Comparison of ENCODE assay signal across 1 cellular context in the genomic region with DNA sequence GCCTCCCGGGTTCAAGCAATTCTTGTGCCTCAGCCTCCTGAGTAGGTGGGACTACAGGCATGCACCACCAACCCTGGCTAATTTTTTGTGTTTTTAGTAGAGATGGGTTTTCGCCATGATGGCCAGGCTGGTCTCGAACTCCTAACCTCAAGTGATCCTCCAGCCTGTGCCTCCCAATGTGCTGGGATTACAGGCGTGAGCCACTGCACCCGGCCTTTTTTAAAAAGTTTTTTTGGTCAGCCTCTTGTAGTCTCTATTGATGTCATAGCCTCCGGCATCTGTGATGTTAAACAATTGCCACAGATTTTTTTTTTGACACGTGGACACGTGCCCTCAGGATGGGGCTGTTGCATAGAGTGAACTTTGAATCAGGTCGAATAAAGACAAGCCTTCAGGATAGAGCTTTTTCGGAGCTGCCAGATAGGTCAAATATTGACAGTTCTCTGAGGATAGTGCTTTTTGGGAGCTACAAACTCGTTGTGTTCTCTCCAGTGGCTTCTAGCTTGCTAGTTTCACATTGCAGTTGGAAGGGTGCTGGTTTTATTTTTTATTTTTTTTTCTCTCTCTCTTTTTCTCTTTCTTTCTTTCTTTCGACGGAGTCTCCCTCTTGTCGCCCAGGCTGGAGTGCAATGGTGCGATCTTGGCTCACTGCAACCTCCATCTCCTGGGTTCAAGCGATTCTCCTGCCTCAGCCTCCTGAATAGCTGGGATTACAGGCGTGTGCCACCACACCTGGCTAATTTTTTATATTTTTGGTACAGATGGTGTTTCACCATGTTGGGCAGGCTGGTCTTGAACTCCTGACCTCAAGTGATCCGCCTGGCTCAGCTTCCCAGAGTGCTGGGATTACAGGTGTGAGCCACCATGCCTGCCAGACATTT.
TF ChIP-seq lines count a peak whose summit lies in the region.
"Not testable (repeated sequence)": the region's sequence is repeated elsewhere in the genome, so short reads cannot be mapped to it uniquely, and the experiment has no call there.

No MANE protein-coding gene starts in this region.

TF ChIP-seq in HepG2, 621 proteins besides CTCF, POLR2A, EP300 and RAD21 (continued from another document and continues in another):
- TF ChIP-seq PRDM10 (CRISPR knock-in tag; IDR thresholded peaks at IDR 0.05; ENCODE audit: low read depth) (peak; percentile 61; the same call in 1 of the 2 replicates), ZFP91 (CRISPR knock-in tag; IDR thresholded peaks at IDR 0.05; ENCODE audit: borderline replicate concordance) (peak; percentile 20; the same call in 1 of the 2 replicates), CSRNP1 (CRISPR knock-in tag; IDR thresholded peaks at IDR 0.05) (0 out of 2 replicates have a peak, but pooled peaks have one; percentile 38), PHF21A (CRISPR knock-in tag; IDR thresholded peaks at IDR 0.05) (peak; percentile 99), CREB1 (IDR thresholded peaks at IDR 0.05) (peak; percentile 77), CREB1 (CRISPR knock-in tag; IDR thresholded peaks at IDR 0.05) (peak; percentile 91), KLF6 (CRISPR knock-in tag; IDR thresholded peaks at IDR 0.05) (peak; percentile 66; the same call in 1 of the 2 replicates), MIXL1 (CRISPR knock-in tag; IDR thresholded peaks at IDR 0.05) (peak; percentile 90), ZMYM2 (CRISPR knock-in tag; IDR thresholded peaks at IDR 0.05) (peak; percentile 94), ZNF652 (CRISPR knock-in tag; IDR thresholded peaks at IDR 0.05; ENCODE audit: borderline replicate concordance, low read depth) (peak; percentile 87), FOXP1 (IDR thresholded peaks at IDR 0.05) (peak; percentile 32; the same call in 1 of the 2 replicates), FOXP1 (CRISPR knock-in tag; IDR thresholded peaks at IDR 0.05) (peak; percentile 87), SMYD3 (CRISPR knock-in tag; IDR thresholded peaks at IDR 0.05) (peak; percentile 67; the same call in 1 of the 2 replicates), TBX3 (IDR thresholded peaks at IDR 0.05; ENCODE audit: borderline replicate concordance) (peak; percentile 86; the same call in 1 of the 2 replicates), KLF11 (CRISPR knock-in tag; IDR thresholded peaks at IDR 0.05) (peak; percentile 82; the same call in 1 of the 2 replicates), RAD51 (IDR thresholded peaks at IDR 0.05; ENCODE audit: borderline replicate concordance) (peak; percentile 32; the same call in 1 of the 2 replicates), FOSL2 (CRISPR knock-in tag; IDR thresholded peaks at IDR 0.05) (peak; percentile 77), THRA (CRISPR knock-in tag; IDR thresholded peaks at IDR 0.05; ENCODE audit: borderline replicate concordance) (peak; percentile 91), RXRA (CRISPR knock-in tag; IDR thresholded peaks at IDR 0.05) (peak; percentile 59; the same call in 1 of the 2 replicates), DR1 (CRISPR knock-in tag; IDR thresholded peaks at IDR 0.05) (peak; percentile 28; the same call in 1 of the 2 replicates), MED8 (CRISPR knock-in tag; IDR thresholded peaks at IDR 0.05; ENCODE audit: insufficient replicate concordance) (peak; percentile 55), SOX5 (CRISPR knock-in tag; IDR thresholded peaks at IDR 0.05; ENCODE audit: borderline replicate concordance) (peak; percentile 100), ZNF557 (CRISPR knock-in tag; IDR thresholded peaks at IDR 0.05) (peak; percentile 89; the same call in 1 of the 2 replicates), CREM (IDR thresholded peaks at IDR 0.05) (peak; percentile 87), JUND (CRISPR knock-in tag; IDR thresholded peaks at IDR 0.05) (peak; percentile 30; the same call in 1 of the 2 replicates), BORCS8-MEF2B (CRISPR knock-in tag; IDR thresholded peaks at IDR 0.05) (peak; percentile 21)
- TF ChIP-seq, protein P1, sequence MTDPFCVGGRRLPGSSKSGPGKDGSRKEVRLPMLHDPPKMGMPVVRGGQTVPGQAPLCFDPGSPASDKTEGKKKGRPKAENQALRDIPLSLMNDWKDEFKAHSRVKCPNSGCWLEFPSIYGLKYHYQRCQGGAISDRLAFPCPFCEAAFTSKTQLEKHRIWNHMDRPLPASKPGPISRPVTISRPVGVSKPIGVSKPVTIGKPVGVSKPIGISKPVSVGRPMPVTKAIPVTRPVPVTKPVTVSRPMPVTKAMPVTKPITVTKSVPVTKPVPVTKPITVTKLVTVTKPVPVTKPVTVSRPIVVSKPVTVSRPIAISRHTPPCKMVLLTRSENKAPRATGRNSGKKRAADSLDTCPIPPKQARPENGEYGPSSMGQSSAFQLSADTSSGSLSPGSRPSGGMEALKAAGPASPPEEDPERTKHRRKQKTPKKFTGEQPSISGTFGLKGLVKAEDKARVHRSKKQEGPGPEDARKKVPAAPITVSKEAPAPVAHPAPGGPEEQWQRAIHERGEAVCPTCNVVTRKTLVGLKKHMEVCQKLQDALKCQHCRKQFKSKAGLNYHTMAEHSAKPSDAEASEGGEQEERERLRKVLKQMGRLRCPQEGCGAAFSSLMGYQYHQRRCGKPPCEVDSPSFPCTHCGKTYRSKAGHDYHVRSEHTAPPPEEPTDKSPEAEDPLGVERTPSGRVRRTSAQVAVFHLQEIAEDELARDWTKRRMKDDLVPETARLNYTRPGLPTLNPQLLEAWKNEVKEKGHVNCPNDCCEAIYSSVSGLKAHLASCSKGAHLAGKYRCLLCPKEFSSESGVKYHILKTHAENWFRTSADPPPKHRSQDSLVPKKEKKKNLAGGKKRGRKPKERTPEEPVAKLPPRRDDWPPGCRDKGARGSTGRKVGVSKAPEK (CRISPR knock-in tag; IDR thresholded peaks at IDR 0.05; ENCODE audit: borderline replicate concordance), result peak; percentile 80; the same call in 1 of the 2 replicates
- TF ChIP-seq, protein P2, sequence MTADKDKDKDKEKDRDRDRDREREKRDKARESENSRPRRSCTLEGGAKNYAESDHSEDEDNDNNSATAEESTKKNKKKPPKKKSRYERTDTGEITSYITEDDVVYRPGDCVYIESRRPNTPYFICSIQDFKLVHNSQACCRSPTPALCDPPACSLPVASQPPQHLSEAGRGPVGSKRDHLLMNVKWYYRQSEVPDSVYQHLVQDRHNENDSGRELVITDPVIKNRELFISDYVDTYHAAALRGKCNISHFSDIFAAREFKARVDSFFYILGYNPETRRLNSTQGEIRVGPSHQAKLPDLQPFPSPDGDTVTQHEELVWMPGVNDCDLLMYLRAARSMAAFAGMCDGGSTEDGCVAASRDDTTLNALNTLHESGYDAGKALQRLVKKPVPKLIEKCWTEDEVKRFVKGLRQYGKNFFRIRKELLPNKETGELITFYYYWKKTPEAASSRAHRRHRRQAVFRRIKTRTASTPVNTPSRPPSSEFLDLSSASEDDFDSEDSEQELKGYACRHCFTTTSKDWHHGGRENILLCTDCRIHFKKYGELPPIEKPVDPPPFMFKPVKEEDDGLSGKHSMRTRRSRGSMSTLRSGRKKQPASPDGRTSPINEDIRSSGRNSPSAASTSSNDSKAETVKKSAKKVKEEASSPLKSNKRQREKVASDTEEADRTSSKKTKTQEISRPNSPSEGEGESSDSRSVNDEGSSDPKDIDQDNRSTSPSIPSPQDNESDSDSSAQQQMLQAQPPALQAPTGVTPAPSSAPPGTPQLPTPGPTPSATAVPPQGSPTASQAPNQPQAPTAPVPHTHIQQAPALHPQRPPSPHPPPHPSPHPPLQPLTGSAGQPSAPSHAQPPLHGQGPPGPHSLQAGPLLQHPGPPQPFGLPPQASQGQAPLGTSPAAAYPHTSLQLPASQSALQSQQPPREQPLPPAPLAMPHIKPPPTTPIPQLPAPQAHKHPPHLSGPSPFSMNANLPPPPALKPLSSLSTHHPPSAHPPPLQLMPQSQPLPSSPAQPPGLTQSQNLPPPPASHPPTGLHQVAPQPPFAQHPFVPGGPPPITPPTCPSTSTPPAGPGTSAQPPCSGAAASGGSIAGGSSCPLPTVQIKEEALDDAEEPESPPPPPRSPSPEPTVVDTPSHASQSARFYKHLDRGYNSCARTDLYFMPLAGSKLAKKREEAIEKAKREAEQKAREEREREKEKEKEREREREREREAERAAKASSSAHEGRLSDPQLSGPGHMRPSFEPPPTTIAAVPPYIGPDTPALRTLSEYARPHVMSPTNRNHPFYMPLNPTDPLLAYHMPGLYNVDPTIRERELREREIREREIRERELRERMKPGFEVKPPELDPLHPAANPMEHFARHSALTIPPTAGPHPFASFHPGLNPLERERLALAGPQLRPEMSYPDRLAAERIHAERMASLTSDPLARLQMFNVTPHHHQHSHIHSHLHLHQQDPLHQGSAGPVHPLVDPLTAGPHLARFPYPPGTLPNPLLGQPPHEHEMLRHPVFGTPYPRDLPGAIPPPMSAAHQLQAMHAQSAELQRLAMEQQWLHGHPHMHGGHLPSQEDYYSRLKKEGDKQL (CRISPR knock-in tag; IDR thresholded peaks at IDR 0.05; ENCODE audit: low read depth), result peak; percentile 83
- TF ChIP-seq, protein P3, sequence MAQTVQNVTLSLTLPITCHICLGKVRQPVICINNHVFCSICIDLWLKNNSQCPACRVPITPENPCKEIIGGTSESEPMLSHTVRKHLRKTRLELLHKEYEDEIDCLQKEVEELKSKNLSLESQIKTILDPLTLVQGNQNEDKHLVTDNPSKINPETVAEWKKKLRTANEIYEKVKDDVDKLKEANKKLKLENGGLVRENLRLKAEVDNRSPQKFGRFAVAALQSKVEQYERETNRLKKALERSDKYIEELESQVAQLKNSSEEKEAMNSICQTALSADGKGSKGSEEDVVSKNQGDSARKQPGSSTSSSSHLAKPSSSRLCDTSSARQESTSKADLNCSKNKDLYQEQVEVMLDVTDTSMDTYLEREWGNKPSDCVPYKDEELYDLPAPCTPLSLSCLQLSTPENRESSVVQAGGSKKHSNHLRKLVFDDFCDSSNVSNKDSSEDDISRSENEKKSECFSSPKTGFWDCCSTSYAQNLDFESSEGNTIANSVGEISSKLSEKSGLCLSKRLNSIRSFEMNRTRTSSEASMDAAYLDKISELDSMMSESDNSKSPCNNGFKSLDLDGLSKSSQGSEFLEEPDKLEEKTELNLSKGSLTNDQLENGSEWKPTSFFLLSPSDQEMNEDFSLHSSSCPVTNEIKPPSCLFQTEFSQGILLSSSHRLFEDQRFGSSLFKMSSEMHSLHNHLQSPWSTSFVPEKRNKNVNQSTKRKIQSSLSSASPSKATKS (CRISPR knock-in tag; IDR thresholded peaks at IDR 0.05), result 0 out of 2 replicates have a peak, but pooled peaks have one; percentile 90
- TF ChIP-seq, protein P4, sequence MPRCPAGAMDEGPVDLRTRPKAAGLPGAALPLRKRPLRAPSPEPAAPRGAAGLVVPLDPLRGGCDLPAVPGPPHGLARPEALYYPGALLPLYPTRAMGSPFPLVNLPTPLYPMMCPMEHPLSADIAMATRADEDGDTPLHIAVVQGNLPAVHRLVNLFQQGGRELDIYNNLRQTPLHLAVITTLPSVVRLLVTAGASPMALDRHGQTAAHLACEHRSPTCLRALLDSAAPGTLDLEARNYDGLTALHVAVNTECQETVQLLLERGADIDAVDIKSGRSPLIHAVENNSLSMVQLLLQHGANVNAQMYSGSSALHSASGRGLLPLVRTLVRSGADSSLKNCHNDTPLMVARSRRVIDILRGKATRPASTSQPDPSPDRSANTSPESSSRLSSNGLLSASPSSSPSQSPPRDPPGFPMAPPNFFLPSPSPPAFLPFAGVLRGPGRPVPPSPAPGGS (CRISPR knock-in tag; IDR thresholded peaks at IDR 0.05), result peak; percentile 63; the same call in 1 of the 2 replicates
- not testable (repeated sequence) for TF ChIP-seq CREM (CRISPR knock-in tag; IDR thresholded peaks at IDR 0.05)
